In genomic region chr10:22315455-22316285, GRCh38 we compare ENCODE assay signal across 2 cellular contexts.
A peak's percentile ranks its signal among the peaks of the same experiment; 100 is the strongest.
TF ChIP-seq lines count a peak whose summit lies in the region.

No MANE protein-coding gene starts in this region.

TF ChIP-seq in K562, 482 proteins besides CTCF, POLR2A, EP300 and RAD21 (continued from another document and continues in another):
- TF ChIP-seq THRB (CRISPR knock-in tag; conservative IDR thresholded peaks at IDR 0.05): no peak
- TF ChIP-seq DEAF1 (CRISPR knock-in tag; IDR thresholded peaks at IDR 0.05): no peak
- TF ChIP-seq KDM2B (CRISPR knock-in tag; IDR thresholded peaks at IDR 0.05): 0 out of 2 replicates have a peak, but pooled peaks have one; percentile 67
- TF ChIP-seq DACH1 (IDR thresholded peaks at IDR 0.05; ENCODE audit: partially characterized antibody): peak; percentile 9
- no peak for TF ChIP-seq MGA (IDR thresholded peaks at IDR 0.05)
- TF ChIP-seq PTRF (tag; IDR thresholded peaks at IDR 0.05): no peak
- no peak for TF ChIP-seq KDM4B (IDR thresholded peaks at IDR 0.05; ENCODE audit: borderline replicate concordance in 2 of 2, low read depth in 1 of 2)
- TF ChIP-seq RNF2 (IDR thresholded peaks at IDR 0.05): 0 out of 2 replicates have a peak, but pooled peaks have one; percentile 36

TF ChIP-seq in HepG2, 621 proteins besides CTCF, POLR2A, EP300 and RAD21 (continued from another document and continues in another):
- TF ChIP-seq AHDC1 (CRISPR knock-in tag; IDR thresholded peaks at IDR 0.05; ENCODE audit: borderline replicate concordance) (no peak), IRX3 (CRISPR knock-in tag; IDR thresholded peaks at IDR 0.05; ENCODE audit: borderline replicate concordance, low read depth) (peak; percentile 27; the same call in 1 of the 2 replicates), ZNF251 (CRISPR knock-in tag; IDR thresholded peaks at IDR 0.05) (no peak), PHF8 (CRISPR knock-in tag; IDR thresholded peaks at IDR 0.05) (peak; percentile 71; the same call in 1 of the 2 replicates), WIZ (CRISPR knock-in tag; IDR thresholded peaks at IDR 0.05) (no peak), TFDP2 (CRISPR knock-in tag; IDR thresholded peaks at IDR 0.05) (no peak), ZNF335 (CRISPR knock-in tag; IDR thresholded peaks at IDR 0.05) (no peak), HES4 (CRISPR knock-in tag; IDR thresholded peaks at IDR 0.05; ENCODE audit: borderline replicate concordance) (no peak), TFAP4 (IDR thresholded peaks at IDR 0.05; ENCODE audit: borderline replicate concordance, low read depth) (no peak), NFIC (IDR thresholded peaks at IDR 0.05; ENCODE audit: low read length) (no peak), ZMYM4 (CRISPR knock-in tag; IDR thresholded peaks at IDR 0.05) (no peak), ERF (CRISPR knock-in tag; IDR thresholded peaks at IDR 0.05) (0 out of 2 replicates have a peak, but pooled peaks have one; percentile 1), STAG1 (CRISPR knock-in tag; IDR thresholded peaks at IDR 0.05) (no peak; the same call in 1 of the 2 replicates), ZNF776 (CRISPR knock-in tag; IDR thresholded peaks at IDR 0.05) (no peak), KIAA2018 (CRISPR knock-in tag; IDR thresholded peaks at IDR 0.05; ENCODE audit: borderline replicate concordance) (no peak), HOXA9 (CRISPR knock-in tag; IDR thresholded peaks at IDR 0.05; ENCODE audit: borderline replicate concordance) (no peak), ZNF777 (CRISPR knock-in tag; IDR thresholded peaks at IDR 0.05) (peak; percentile 49; the same call in 1 of the 2 replicates), NPAS2 (CRISPR knock-in tag; IDR thresholded peaks at IDR 0.05; ENCODE audit: borderline replicate concordance) (no peak), HNRNPLL (IDR thresholded peaks at IDR 0.05; ENCODE audit: low read depth, low read length, poor library complexity, severe bottlenecking) (peak; percentile 96), HOMEZ (CRISPR knock-in tag; IDR thresholded peaks at IDR 0.05; ENCODE audit: low read depth) (no peak), MTA1 (CRISPR knock-in tag; IDR thresholded peaks at IDR 0.05; ENCODE audit: borderline replicate concordance) (peak; percentile 37; the same call in 1 of the 2 replicates), ZHX1 (CRISPR knock-in tag; IDR thresholded peaks at IDR 0.05; ENCODE audit: low read depth) (no peak), TEF (CRISPR knock-in tag; IDR thresholded peaks at IDR 0.05) (no peak), ATF3 (CRISPR knock-in tag; IDR thresholded peaks at IDR 0.05) (no peak), ZNF362 (CRISPR knock-in tag; IDR thresholded peaks at IDR 0.05; ENCODE audit: borderline replicate concordance) (no peak), IKZF1 (IDR thresholded peaks at IDR 0.05) (no peak), PCBP1 (IDR thresholded peaks at IDR 0.05; ENCODE audit: borderline replicate concordance, low read depth, low read length) (no peak)
